29 cellular contexts compared by ENCODE assay signal in genomic region chr6:119102901-119103300, GRCh38.
"Had no signal": no experiment of that assay in that cellular context is flagged by ENCODE, and none has a peak within 500 bp of the region (broad histone marks: within the 10 kb centered on the region; RNA-seq: fewer than 3 reads in every experiment).

No MANE protein-coding gene starts in this region.

- H3K27ac Mint-ChIP-seq: stimulated activated effector memory CD8-positive, alpha-beta T cell treated with anti-CD3 and anti-CD28 coated beads, Interleukin-12 subunit alpha, Interleukin-12 subunit beta, amount 100 ng/mL, for 72 hours; stimulated activated memory B cell treated with anti-CD40 and anti-IgM and Interleukin-4, amounts not matched to agents 10 μg/mL and 1 μg/mL and 100 μg/mL, for 72 hours; stimulated activated naive B cell treated with anti-CD40 and anti-IgM and Interleukin-4, amounts not matched to agents 10 μg/mL and 1 μg/mL and 100 μg/mL, for 72 hours; stimulated activated naive CD8-positive, alpha-beta T cell treated with anti-CD3 and anti-CD28 coated beads, Interleukin-15, Interleukin-2, amounts not matched to agents 100 ng/mL and 50 ng/mL, for 24 hours; type B pancreatic cell had no signal

- H3K4me1 ChIP-seq: stomach, suprapubic skin, testis, thyroid gland, tibial artery, transverse colon, upper lobe of left lung, upper lobe of right lung, uterus, vagina had no signal

- H3K27me3 ChIP-seq: stomach, suprapubic skin, testis, thyroid gland, tibial artery, tibial nerve, transverse colon, upper lobe of left lung, upper lobe of right lung, uterus, vagina had no signal

- H3K36me3 ChIP-seq: stomach, suprapubic skin, thoracic aorta, thyroid gland, tibial artery, tibial nerve, transverse colon, upper lobe of left lung, upper lobe of right lung, uterus, vagina had no signal

- H3K9me3 Mint-ChIP-seq: stimulated activated effector memory CD8-positive, alpha-beta T cell treated with anti-CD3 and anti-CD28 coated beads, Interleukin-12 subunit alpha, Interleukin-12 subunit beta, amount 100 ng/mL, for 72 hours; stimulated activated memory B cell treated with anti-CD40 and anti-IgM and Interleukin-4, amounts not matched to agents 10 μg/mL and 1 μg/mL and 100 μg/mL, for 72 hours; type B pancreatic cell had no signal

- H3K4me3 Mint-ChIP-seq: stimulated activated effector memory CD8-positive, alpha-beta T cell treated with anti-CD3 and anti-CD28 coated beads, Interleukin-12 subunit alpha, Interleukin-12 subunit beta, amount 100 ng/mL, for 72 hours; stimulated activated memory B cell treated with anti-CD40 and anti-IgM and Interleukin-4, amounts not matched to agents 10 μg/mL and 1 μg/mL and 100 μg/mL, for 72 hours; stimulated activated naive B cell treated with anti-CD40 and anti-IgM and Interleukin-4, amounts not matched to agents 10 μg/mL and 1 μg/mL and 100 μg/mL, for 72 hours; stimulated activated naive CD8-positive, alpha-beta T cell treated with anti-CD3 and anti-CD28 coated beads, Interleukin-15, amount 100 ng/mL, for 72 hours; stimulated activated naive CD8-positive, alpha-beta T cell treated with anti-CD3 and anti-CD28 coated beads, Interleukin-15, Interleukin-2, amounts not matched to agents 100 ng/mL and 50 ng/mL, for 24 hours; type B pancreatic cell had no signal

- H3K9me3 ChIP-seq: stomach, suprapubic skin, testis, thoracic aorta, thyroid gland, tibial artery, tibial nerve, transverse colon, upper lobe of left lung, upper lobe of right lung, uterus, vagina had no signal

- H3K27ac ChIP-seq: stomach, suprapubic skin, testis, thoracic aorta, thyroid gland, tibial artery, tibial nerve, transverse colon, upper lobe of left lung, upper lobe of right lung, uterus, vagina had no signal

- H3K36me3 Mint-ChIP-seq: stimulated activated effector memory CD8-positive, alpha-beta T cell treated with anti-CD3 and anti-CD28 coated beads, Interleukin-12 subunit alpha, Interleukin-12 subunit beta, amount 100 ng/mL, for 72 hours; stimulated activated naive B cell treated with anti-CD40 and anti-IgM and Interleukin-4, amounts not matched to agents 10 μg/mL and 1 μg/mL and 100 μg/mL, for 72 hours; type B pancreatic cell had no signal

- H3K4me3 ChIP-seq: stomach, suprapubic skin, testis, thoracic aorta, thyroid gland, tibial artery, tibial nerve, transverse colon, upper lobe of left lung, upper lobe of right lung, uterus, vagina had no signal

- ATAC-seq: stimulated activated effector memory CD8-positive, alpha-beta T cell treated with anti-CD3 and anti-CD28 coated beads, Interleukin-12 subunit alpha, Interleukin-12 subunit beta, amount 100 ng/mL, for 72 hours; stimulated activated memory B cell treated with anti-CD40 and anti-IgM and Interleukin-4, amounts not matched to agents 10 μg/mL and 1 μg/mL and 100 μg/mL, for 72 hours; stimulated activated naive B cell treated with anti-CD40 and anti-IgM and Interleukin-4, amounts not matched to agents 10 μg/mL and 1 μg/mL and 100 μg/mL, for 72 hours; stimulated activated naive CD8-positive, alpha-beta T cell treated with anti-CD3 and anti-CD28 coated beads, Interleukin-15, amount 100 ng/mL, for 72 hours; stimulated activated naive CD8-positive, alpha-beta T cell treated with anti-CD3 and anti-CD28 coated beads, Interleukin-15, Interleukin-2, amounts not matched to agents 100 U/mL and 50 U/mL, for 24 hours; upper lobe of right lung had no signal

- H3K27me3 Mint-ChIP-seq: stimulated activated memory B cell treated with anti-CD40 and anti-IgM and Interleukin-4, amounts not matched to agents 10 μg/mL and 1 μg/mL and 100 μg/mL, for 72 hours; stimulated activated naive B cell treated with anti-CD40 and anti-IgM and Interleukin-4, amounts not matched to agents 10 μg/mL and 1 μg/mL and 100 μg/mL, for 72 hours; stimulated activated naive CD8-positive, alpha-beta T cell treated with anti-CD3 and anti-CD28 coated beads, Interleukin-15, amount 100 ng/mL, for 72 hours; stimulated activated naive CD8-positive, alpha-beta T cell treated with anti-CD3 and anti-CD28 coated beads, Interleukin-15, Interleukin-2, amounts not matched to agents 100 ng/mL and 50 ng/mL, for 24 hours; type B pancreatic cell had no signal

- FAIRE-seq: urothelium cell line had no signal

- H3K4me1 Mint-ChIP-seq: stimulated activated naive B cell treated with anti-CD40 and anti-IgM and Interleukin-4, amounts not matched to agents 10 μg/mL and 1 μg/mL and 100 μg/mL, for 72 hours had no signal

- DNase-seq: stimulated activated CD4-positive, alpha-beta T cell treated with anti-CD3 and anti-CD28 coated beads, Interleukin-2, amount 100 ng/mL, for 48 hours; stimulated activated CD4-positive, alpha-beta T cell treated with anti-CD3 and anti-CD28 coated beads, Interleukin-4, amount 100 ng/mL, for 1 hour; stimulated activated CD4-positive, alpha-beta T cell treated with anti-CD3 and anti-CD28 coated beads, Interleukin-4, amount 100 ng/mL, for 24 hours; stimulated activated CD4-positive, alpha-beta T cell treated with anti-CD3 and anti-CD28 coated beads, Interleukin-4, amount 100 ng/mL, for 4 hours; stimulated activated CD8-positive, alpha-beta memory T cell treated with anti-CD3 and anti-CD28 coated beads, Interleukin-4, amount 100 ng/mL, for 48 hours; stimulated activated naive B cell treated with anti-CD40 and anti-IgM and Interleukin-4, amounts not matched to agents 10 μg/mL and 1 μg/mL and 100 μg/mL, for 72 hours; stimulated activated naive CD4-positive, alpha-beta T cell; stimulated activated naive CD4-positive, alpha-beta T cell treated with Interleukin-2 at 50 U/mL for 16 hours; stimulated activated naive CD8-positive, alpha-beta T cell treated with anti-CD3 and anti-CD28 coated beads, Interleukin-15, amount 100 ng/mL, for 72 hours; stimulated activated naive CD8-positive, alpha-beta T cell treated with anti-CD3 and anti-CD28 coated beads, Interleukin-15, Interleukin-2, amounts not matched to agents 100 U/mL and 50 U/mL, for 24 hours; stomach; substantia nigra; testis; thyroid gland; tibial artery; transverse colon; trophoblast cell; upper lobe of left lung; upper lobe of right lung; uterus had no signal
